Comparison of ENCODE assay signal across 9 cellular contexts in genomic region chr22:41822289-41823057, GRCh38. TPM values are rescaled to one million over a fixed set of nuclear protein-coding genes. Genes with fewer than 3 reads are reported as not detected.
DNase-seq lines count a peak whose midpoint lies in the region; ATAC-seq lines count a peak whose summit lies in the region.
"Had no signal": no experiment of that assay in that cellular context is flagged by ENCODE, and none has a peak within 500 bp of the region (broad histone marks: within the 10 kb centered on the region; RNA-seq: fewer than 3 reads in every experiment).

No MANE protein-coding gene starts in this region.

- H2BK5ac ChIP-seq in mesenchymal stem cell (ENCODE audit: low read depth, low read length, poor library complexity, severe bottlenecking), result no peak overlapping the region

- no peak overlapping the region for H2BK15ac ChIP-seq in mesenchymal stem cell (ENCODE audit: low read depth, poor library complexity, severe bottlenecking)

- peaks cover 22% of the 10 kb centered on the region for H3K36me3 Mint-ChIP-seq in T-helper 2 cell treated with Interferon-gamma antibody and Interleukin-4, amounts not matched to agents 5 μg/mL and 100 μg/mL, for 36 hours (ENCODE audit: low read depth)

- H3K9me3 Mint-ChIP-seq in T-helper 2 cell treated with Interferon-gamma antibody and Interleukin-4, amounts not matched to agents 5 μg/mL and 100 μg/mL, for 36 hours, result no peaks in the 10 kb centered on the region
- H3K9me3 Mint-ChIP-seq: dendritic cell treated with granulocyte-macrophage colony-stimulating factor and Interleukin-4, amounts not matched to agents 40 ng/mL and 50 ng/mL, for 4 days had no signal

- H2AK5ac ChIP-seq in mesenchymal stem cell (ENCODE audit: low read length, severe bottlenecking), result peak overlapping the region; percentile 25

- peak; percentile 99 for ATAC-seq in activated CD4-positive, CD25-positive, alpha-beta regulatory T cell treated with anti-CD3 and anti-CD28 coated beads, Interleukin-2, amount 50 U/mL, for 24 hours

- H4K8ac ChIP-seq in mesenchymal stem cell (ENCODE audit: low read length), result no peak overlapping the region

- no peak overlapping the region for H3K4me2 ChIP-seq in mesenchymal stem cell (ENCODE audit: low read length, poor library complexity, severe bottlenecking)

- no peak overlapping the region for H2AFZ ChIP-seq in mesenchymal stem cell (ENCODE audit: low read depth, low read length)

- peak overlapping the region; percentile 43 for H4K91ac ChIP-seq in mesenchymal stem cell (ENCODE audit: low read length)

- WGBS in mesenchymal stem cell, result 98% methylated on average over 3 of the region's 3 CpGs

- H3K4me3 ChIP-seq in mesenchymal stem cell (ENCODE audit: insufficient read depth in 1 of 2, low read depth in 1 of 2, low read length in 2 of 2), result no peak overlapping the region

- peak overlapping the region; percentile 23 for H3K27ac Mint-ChIP-seq in T-helper 2 cell treated with Interferon-gamma antibody and Interleukin-4, amounts not matched to agents 5 μg/mL and 100 μg/mL, for 36 hours
- H3K27ac Mint-ChIP-seq: dendritic cell treated with granulocyte-macrophage colony-stimulating factor and Interleukin-4, amounts not matched to agents 40 ng/mL and 50 ng/mL, for 4 days had no signal

- no peak overlapping the region for H2BK120ac ChIP-seq in mesenchymal stem cell (ENCODE audit: low read depth, low read length)

- no peak overlapping the region for H3K14ac ChIP-seq in mesenchymal stem cell (ENCODE audit: low read length in 2 of 2)

- no peaks in the 10 kb centered on the region for H3K27me3 ChIP-seq in mesenchymal stem cell (ENCODE audit: control insufficient read depth in 1 of 2, insufficient read depth in 1 of 2, low read length in 2 of 2)

- peaks cover 32% of the 10 kb centered on the region for H3K4me1 ChIP-seq in mesenchymal stem cell (ENCODE audit: control insufficient read depth, insufficient read depth, low read depth, low read length)

- peak overlapping the region in 1 of 2 experiments; percentile 35 for H3K4ac ChIP-seq in mesenchymal stem cell (ENCODE audit: low read depth in 1 of 2, low read length in 2 of 2)

- peaks cover 14% of the 10 kb centered on the region for H3K79me1 ChIP-seq in mesenchymal stem cell (replicated peaks; ENCODE audit: low read length, poor library complexity, severe bottlenecking)

- H3K27me3 Mint-ChIP-seq in T-helper 2 cell treated with Interferon-gamma antibody and Interleukin-4, amounts not matched to agents 5 μg/mL and 100 μg/mL, for 36 hours (ENCODE audit: low read depth), result no peaks in the 10 kb centered on the region
- H3K27me3 Mint-ChIP-seq: dendritic cell treated with granulocyte-macrophage colony-stimulating factor and Interleukin-4, amounts not matched to agents 40 ng/mL and 50 ng/mL, for 4 days had no signal

- peaks cover 10% of the 10 kb centered on the region for H3K4me1 Mint-ChIP-seq in T-helper 2 cell treated with Interferon-gamma antibody and Interleukin-4, amounts not matched to agents 5 μg/mL and 100 μg/mL, for 36 hours (ENCODE audit: low read depth)

- H3K36me3 ChIP-seq in mesenchymal stem cell (ENCODE audit: control insufficient read depth in 1 of 2, insufficient read depth in 2 of 2, low read depth in 1 of 2, low read length in 2 of 2), result peaks cover 0 to 32% of the 10 kb centered on the region in 2 experiments

- H3K4me3 Mint-ChIP-seq in T-helper 2 cell treated with Interferon-gamma antibody and Interleukin-4, amounts not matched to agents 5 μg/mL and 100 μg/mL, for 36 hours, result no peak overlapping the region
- H3K4me3 Mint-ChIP-seq: dendritic cell treated with granulocyte-macrophage colony-stimulating factor and Interleukin-4, amounts not matched to agents 40 ng/mL and 50 ng/mL, for 4 days had no signal

- no peak for DNase-seq in activated CD4-positive, CD25-positive, alpha-beta regulatory T cell treated with anti-CD3 and anti-CD28 coated beads, Interleukin-2, amount 50 U/mL, for 72 hours
- DNase-seq in M059J (ENCODE audit: low read depth), result peak; percentile 84
- peak; percentile 42 for DNase-seq in T-helper 2 cell treated with Interferon-gamma antibody and Interleukin-4, amounts not matched to agents 5 μg/mL and 100 μg/mL, for 36 hours (ENCODE audit: low spot score)
- DNase-seq in cerebellum (ENCODE audit: low spot score), result peak; percentile 70
- DNase-seq in mesenchymal stem cell, result peak; percentile 83
- no peak for DNase-seq in occipital lobe (lab: John Stamatoyannopoulos, UW)
- no peak for DNase-seq in NCI-H128 (lab: John Stamatoyannopoulos, UW; ENCODE audit: unreplicated experiment)

- H3K9me3 ChIP-seq in mesenchymal stem cell (ENCODE audit: control insufficient read depth, low read length), result no peaks in the 10 kb centered on the region

- no peak overlapping the region for H3K18ac ChIP-seq in mesenchymal stem cell (ENCODE audit: low read depth in 1 of 2, low read length in 2 of 2)

- no peak overlapping the region for H3K27ac ChIP-seq in mesenchymal stem cell (ENCODE audit: low read length, poor library complexity, severe bottlenecking)

- H2BK12ac ChIP-seq in mesenchymal stem cell (ENCODE audit: low read length in 2 of 2), result peak overlapping the region in 1 of 2 experiments; percentile 49

- peak overlapping the region; percentile 9 for H3K9ac ChIP-seq in mesenchymal stem cell (ENCODE audit: low read length)

- H3K23ac ChIP-seq in mesenchymal stem cell (ENCODE audit: low read length in 2 of 2), result no peak overlapping the region

RNA-seq across cellular contexts. Expression of gene SREBF2, which starts 10.4 kb away (rescaled TPM):
- total RNA-seq in M059J (2014; rRNA removed; shearing (Covaris generic)), result 30.3 and 44.9 TPM in 2 replicates
- total RNA-seq in cerebellum (73.8 TPM), occipital lobe (65.5 TPM)
- 98.2 TPM for polyA plus RNA-seq in mesenchymal stem cell (2013, experiment 1 of 2)
- 93.9 TPM for polyA plus RNA-seq in mesenchymal stem cell (2013, experiment 2 of 2)

RNA-seq across cellular contexts. Expression of gene CCDC134, which starts 22.0 kb away (rescaled TPM):
- 10.3 and 12.0 TPM in 2 replicates for total RNA-seq in M059J (2014; rRNA removed; shearing (Covaris generic))
- 13.0 TPM for total RNA-seq in cerebellum
- polyA plus RNA-seq in mesenchymal stem cell (2013, experiment 1 of 2), result 4.2 TPM
- polyA plus RNA-seq in mesenchymal stem cell (2013, experiment 2 of 2), result 3.7 TPM
- 12.2 TPM for total RNA-seq in occipital lobe

Comparison
In these comparisons a context has a peak if more than half of its experiments do, and no peak if none do; other contexts are left out.
1. DNase-seq: peak in M059J (single experiment), T-helper 2 cell treated with Interferon-gamma antibody and Interleukin-4, amounts not matched to agents 5 μg/mL and 100 μg/mL, for 36 hours (single experiment), cerebellum (single experiment) and mesenchymal stem cell (single experiment); none in activated CD4-positive, CD25-positive, alpha-beta regulatory T cell treated with anti-CD3 and anti-CD28 coated beads, Interleukin-2, amount 50 U/mL, for 72 hours (single experiment), occipital lobe (single experiment) and NCI-H128 (single experiment).